ENCODE assay signal across 10 cellular contexts in genomic region chr15:101168463-101168824, GRCh38.
DNase-seq lines count a peak whose midpoint lies in the region; ATAC-seq, FAIRE-seq and TF ChIP-seq lines count a peak whose summit lies in the region.
"Had no signal": no experiment of that assay in that cellular context is flagged by ENCODE, and none has a peak within 500 bp of the region (broad histone marks: within the 10 kb centered on the region; RNA-seq: fewer than 3 reads in every experiment).

No MANE protein-coding gene starts in this region.

- peak overlapping the region; percentile 61 for H3K4me2 ChIP-seq in astrocyte (ENCODE audit: low read length)
- H3K4me2 ChIP-seq: A549 had no signal

- H3K27me3 ChIP-seq in astrocyte (ENCODE audit: insufficient read depth, low read length) (no peaks in the 10 kb centered on the region), left lung (no peaks in the 10 kb centered on the region), thoracic aorta (replicated peaks; ENCODE audit: insufficient read depth) (no peaks in the 10 kb centered on the region)

- H3K79me2 ChIP-seq in astrocyte (ENCODE audit: insufficient read depth, low read length) = peaks cover 6% of the 10 kb centered on the region

- CTCF ChIA-PET in activated CD4-positive, alpha-beta T cell treated with anti-CD3 and anti-CD28 coated beads for 36 hours (lab: Charles Lee) = interaction anchor here (1.0 to 2.1 kb wide), 4 partner anchors 22 to 161 kb away, joined by 3 to 7 read pairs (median 5); no protein-coding TSS in a partner anchor

- H3K27me3 Mint-ChIP-seq in activated CD4-positive, alpha-beta T cell treated with anti-CD3 and anti-CD28 coated beads for 36 hours = no peaks in the 10 kb centered on the region
- H3K27me3 Mint-ChIP-seq in astrocyte (ENCODE audit: low read depth, unreplicated experiment) = no peaks in the 10 kb centered on the region

- peak; percentile 14 for DNase-seq in activated CD4-positive, alpha-beta T cell treated with anti-CD3 and anti-CD28 coated beads for 36 hours
- no peak for DNase-seq in activated CD4-positive, alpha-beta T cell treated with anti-CD3 and anti-CD28 coated beads, Interleukin-2, amount 50 U/mL, for 1 hour
- DNase-seq in astrocyte (ENCODE audit: low read depth) (peak; percentile 94), left lung (no peak), thoracic aorta (ENCODE audit: low spot score) (peak; percentile 48), posterior cingulate gyrus (no peak), SW480 (ENCODE audit: low spot score) (no peak), 8988T (no peak)
- DNase-seq: NCI-H1417 had no signal

- TF ChIP-seq CTCF in astrocyte (IDR thresholded peaks at IDR 0.05; ENCODE audit: insufficient read depth, low read depth, low read length) (no peak), left lung (IDR thresholded peaks at IDR 0.05) (no peak), thoracic aorta (IDR thresholded peaks at IDR 0.05) (no peak)

- POLR2A ChIA-PET in activated CD4-positive, alpha-beta T cell treated with anti-CD3 and anti-CD28 coated beads for 36 hours (lab: Charles Lee) = no interaction called here

- H3K9me3 ChIP-seq in astrocyte (ENCODE audit: insufficient read depth, low read depth, low read length) (peaks cover 8% of the 10 kb centered on the region), left lung (peaks cover 0 to 29% of the 10 kb centered on the region in 2 donors), thoracic aorta (peaks cover 9% of the 10 kb centered on the region)

- H3K27ac ChIP-seq in astrocyte (ENCODE audit: low read depth, low read length) (peak overlapping the region; percentile 88), left lung (peak overlapping the region; percentile 86 to 96), thoracic aorta (peak overlapping the region; percentile 95 to 96)
- H3K27ac ChIP-seq: A549 had no signal

- H3K4me3 ChIP-seq in astrocyte (ENCODE audit: insufficient read depth, low read depth, low read length) = no peak overlapping the region
- H3K4me3 ChIP-seq in left lung = peak overlapping the region in 1 of 2 donors; percentile 21
- H3K4me3 ChIP-seq in thoracic aorta = peak overlapping the region; percentile 59
- H3K4me3 ChIP-seq: A549 had no signal

- no peak for FAIRE-seq in astrocyte (lab: Jason Lieb, UNC)
- FAIRE-seq: A549 had no signal

- H3K4me1 Mint-ChIP-seq in activated CD4-positive, alpha-beta T cell treated with anti-CD3 and anti-CD28 coated beads for 36 hours = peaks cover 22% of the 10 kb centered on the region
- H3K4me1 Mint-ChIP-seq in astrocyte (ENCODE audit: low read depth, unreplicated experiment) = peaks cover 18% of the 10 kb centered on the region

- H3K9ac ChIP-seq in astrocyte (ENCODE audit: low read length) = peak overlapping the region; percentile 35

- no peak for ATAC-seq in activated CD4-positive, alpha-beta T cell treated with anti-CD3 and anti-CD28 coated beads for 36 hours
- ATAC-seq in left lung = peak; percentile 36
- ATAC-seq in thoracic aorta (ENCODE audit: insufficient number of reproducible peaks, low FRiP score, low read depth) = peak; percentile 16

- peaks cover 6% of the 10 kb centered on the region for H3K36me3 Mint-ChIP-seq in activated CD4-positive, alpha-beta T cell treated with anti-CD3 and anti-CD28 coated beads for 36 hours (ENCODE audit: low read depth)
- H3K36me3 Mint-ChIP-seq in astrocyte (ENCODE audit: low read depth, unreplicated experiment) = peaks cover 8% of the 10 kb centered on the region

- H3K27ac Mint-ChIP-seq in activated CD4-positive, alpha-beta T cell treated with anti-CD3 and anti-CD28 coated beads for 36 hours = peak overlapping the region; percentile 82
- H3K27ac Mint-ChIP-seq in astrocyte (ENCODE audit: unreplicated experiment) = no peak overlapping the region

- H3K4me3 Mint-ChIP-seq in activated CD4-positive, alpha-beta T cell treated with anti-CD3 and anti-CD28 coated beads for 36 hours = peak overlapping the region; percentile 32
- H3K4me3 Mint-ChIP-seq in astrocyte (ENCODE audit: unreplicated experiment) = no peak overlapping the region

- H3K36me3 ChIP-seq in astrocyte (ENCODE audit: insufficient read depth, low read length) = no peaks in the 10 kb centered on the region
- H3K36me3 ChIP-seq in left lung = no peaks in the 10 kb centered on the region
- H3K36me3 ChIP-seq in thoracic aorta = no peaks in the 10 kb centered on the region

- H3K9me3 Mint-ChIP-seq in activated CD4-positive, alpha-beta T cell treated with anti-CD3 and anti-CD28 coated beads for 36 hours (ENCODE audit: low read depth) = peaks cover 26% of the 10 kb centered on the region
- H3K9me3 Mint-ChIP-seq in astrocyte (ENCODE audit: unreplicated experiment) = peaks cover 25% of the 10 kb centered on the region

- H2AFZ ChIP-seq in astrocyte (ENCODE audit: low read depth, low read length) = no peak overlapping the region

- no peaks in the 10 kb centered on the region for H4K20me1 ChIP-seq in astrocyte (ENCODE audit: insufficient read depth, low read length)

- intact Hi-C loops in activated CD4-positive, alpha-beta T cell treated with anti-CD3 and anti-CD28 coated beads for 36 hours (cut with DNase I, micrococcal nuclease) = loop anchor here in 1 of 2 experiments (1.0 to 2.0 kb wide), 2 partner anchors 31 to 42 kb away; no protein-coding TSS in a partner anchor
- intact Hi-C loops in left lung (cut with DNase I) (no loop called here), posterior cingulate gyrus (cut with DNase I) (no loop called here)

- H3K4me1 ChIP-seq in astrocyte (ENCODE audit: insufficient read depth, low read length) (peaks cover 61% of the 10 kb centered on the region), left lung (peaks cover 5 to 62% of the 10 kb centered on the region in 2 donors), thoracic aorta (ENCODE audit: control insufficient read depth in 1 of 2, low read depth in 2 of 2) (peaks cover 44 to 68% of the 10 kb centered on the region in 2 donors)
- H3K4me1 ChIP-seq: A549 had no signal

Comparison
In these comparisons a context has a peak if more than half of its experiments do, and no peak if none do; other contexts are left out.
1. DNase-seq: peak in activated CD4-positive, alpha-beta T cell treated with anti-CD3 and anti-CD28 coated beads for 36 hours (single experiment), astrocyte (single experiment) and thoracic aorta (single experiment); none in activated CD4-positive, alpha-beta T cell treated with anti-CD3 and anti-CD28 coated beads, Interleukin-2, amount 50 U/mL, for 1 hour (single experiment), left lung (0 of 2), posterior cingulate gyrus (0 of 10), SW480 (single experiment) and 8988T (single experiment).
2. Peak in every context shown above with its lines, with median percentiles within 50 percentile points of each other: H3K27ac ChIP-seq.